In the genomic region with DNA sequence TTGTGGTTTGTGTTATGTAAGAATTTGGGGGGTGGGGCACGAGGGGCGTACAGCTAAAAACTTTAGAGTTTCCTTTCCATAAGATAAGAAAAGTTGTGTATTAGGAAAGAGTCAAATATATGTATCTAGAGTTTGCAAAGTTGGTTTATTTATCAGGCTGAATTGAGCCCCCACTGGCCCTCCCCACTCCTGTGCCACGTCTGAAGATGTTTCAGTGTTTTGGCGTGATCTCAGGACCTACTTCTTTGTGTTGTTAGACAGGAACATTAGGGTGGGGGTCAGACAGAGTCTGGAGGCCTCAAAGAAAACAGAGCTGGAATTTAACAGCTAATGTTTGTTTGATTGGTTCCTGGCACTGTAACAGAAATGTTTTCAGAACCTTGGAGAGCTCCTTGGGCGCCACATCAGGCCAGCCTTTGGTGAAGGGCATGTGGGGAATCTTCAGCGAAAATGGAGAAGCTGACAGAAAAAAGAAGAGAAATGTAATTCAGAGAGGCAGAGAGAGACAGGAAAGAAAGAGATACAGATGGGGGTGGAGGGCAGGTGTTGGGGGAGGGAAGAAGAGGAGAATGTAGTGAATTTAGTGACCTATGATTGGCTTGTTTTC, we compare ENCODE assay signal across 9 cellular contexts. TPM values are rescaled to one million over a fixed set of nuclear protein-coding genes. Genes with fewer than 3 reads are reported as not detected.
DNase-seq lines count a peak whose midpoint lies in the region; ATAC-seq lines count a peak whose summit lies in the region.
"Had no signal": no experiment of that assay in that cellular context is flagged by ENCODE, and none has a peak within 500 bp of the region (broad histone marks: within the 10 kb centered on the region; RNA-seq: fewer than 3 reads in every experiment).

No MANE protein-coding gene starts in this region.

- peak; percentile 62 for ATAC-seq in HG02852 (IDR thresholded peaks at IDR 0.05; ENCODE audit: unreplicated experiment)
- ATAC-seq in HG02970 (IDR thresholded peaks at IDR 0.05; ENCODE audit: low FRiP score, unreplicated experiment) = no peak
- ATAC-seq: T-cell had no signal

- DNase-seq in NCI-H1417 (lab: John Stamatoyannopoulos, UW) (peak in 2 of 3 experiments; percentile 21 to 52), NCI-H1417 treated with DMSO at 0.1 percent for 48 hours (lab: John Stamatoyannopoulos, UW) (no peak), RPMI7951 (ENCODE audit: low read depth) (peak; percentile 36), mucosa of gallbladder (ENCODE audit: low spot score) (peak; percentile 65), NCI-H1092 (lab: John Stamatoyannopoulos, UW) (no peak)

- peak overlapping the region; percentile 88 for H3K4me3 ChIP-seq in endocrine pancreas (ENCODE audit: control insufficient read depth, insufficient read depth, low read length)

- H3K27me3 ChIP-seq in endocrine pancreas (ENCODE audit: control insufficient read depth, insufficient read depth, low read length) = no peaks in the 10 kb centered on the region

- peaks cover 6% of the 10 kb centered on the region for H3K4me1 ChIP-seq in endocrine pancreas (ENCODE audit: control insufficient read depth, insufficient read depth, low read length)

- H3K36me3 ChIP-seq in endocrine pancreas (ENCODE audit: control insufficient read depth, insufficient read depth, low read length) = no peaks in the 10 kb centered on the region

- H3K9ac ChIP-seq in endocrine pancreas (ENCODE audit: control insufficient read depth, insufficient read depth, low read length) = peak overlapping the region; percentile 69

- H3K9me3 ChIP-seq in endocrine pancreas (ENCODE audit: control insufficient read depth, low read length) = no peaks in the 10 kb centered on the region

RNA-seq across cellular contexts. Expression of a gene that starts 0.7 kb away (rescaled TPM):
- not detected in 2 replicates for total RNA-seq in RPMI7951 (2014; rRNA removed; shearing (Covaris generic))
- 0.12 TPM for total RNA-seq in mucosa of gallbladder
- total RNA-seq: T-cell had no signal

Comparison
In these comparisons a context has a peak if more than half of its experiments do, and no peak if none do; other contexts are left out.
1. DNase-seq: peak in NCI-H1417 (2 of 3), RPMI7951 (single experiment) and mucosa of gallbladder (single experiment); none in NCI-H1417 treated with DMSO at 0.1 percent for 48 hours (single experiment) and NCI-H1092 (single experiment).